ENCODE assay signal across 8 cellular contexts in genomic region chrX:104166735-104167436, GRCh38. TPM values are rescaled to one million over a fixed set of nuclear protein-coding genes. Genes with fewer than 3 reads are reported as not detected.
DNase-seq lines count a peak whose midpoint lies in the region; ATAC-seq and FAIRE-seq lines count a peak whose summit lies in the region.

No MANE protein-coding gene starts in this region.

- 1 to 37% (median 9%) methylated on average over 13 to 37 of the region's 37 CpGs for WGBS in small intestine, 3 donors

- CTCF ChIA-PET in activated CD4-positive, alpha-beta memory T cell treated with anti-CD3 and anti-CD28 coated beads for 36 hours (lab: Charles Lee), result interaction anchor here (1.1 to 2.6 kb wide), 4 partner anchors 8 to 29 kb away, joined by 3 to 24 read pairs (median 8); partner anchors contain the start of gene SLC25A53

- H3K4me3 Mint-ChIP-seq in activated T-cell treated with anti-CD3 and anti-CD28 coated beads, Interleukin-2, amount 50 U/mL, for 72 hours, result peak overlapping the region; percentile 78 to 97
- H3K4me3 Mint-ChIP-seq in activated CD4-positive, alpha-beta memory T cell treated with anti-CD3 and anti-CD28 coated beads for 36 hours, result peak overlapping the region; percentile 72

- intact Hi-C loops in activated CD4-positive, alpha-beta memory T cell treated with anti-CD3 and anti-CD28 coated beads for 36 hours (cut with micrococcal nuclease), result loop anchor here (1.0 to 2.0 kb wide), 4 partner anchors 10 to 481 kb away; partner anchors contain the start of genes MORF4L2 and SLC25A53

- POLR2A ChIA-PET in activated CD4-positive, alpha-beta memory T cell treated with anti-CD3 and anti-CD28 coated beads for 36 hours (lab: Charles Lee), result interaction anchor here (2.7 kb wide), 1 partner anchor 10 kb away, joined by 21 read pairs; the partner anchor contains the start of gene SLC25A53

- DNase-seq in activated T-cell treated with anti-CD3 and anti-CD28 coated beads, Interleukin-2, amount 50 U/mL, for 72 hours, result no peak
- DNase-seq in activated T-cell treated with anti-CD3 and anti-CD28 coated beads for 4 hours (no peak), small intestine (no peak), GM19239 (ENCODE audit: insufficient read length, low spot score) (no peak)
- no peak for DNase-seq in activated CD4-positive, alpha-beta memory T cell treated with anti-CD3 and anti-CD28 coated beads for 36 hours

- H3K36me3 ChIP-seq in small intestine (ENCODE audit: control insufficient read depth in 2 of 2, insufficient read depth in 2 of 2, low read length in 2 of 2), result no peaks in the 10 kb centered on the region

- no peaks in the 10 kb centered on the region for H3K9me3 ChIP-seq in small intestine (ENCODE audit: control insufficient read depth, low read depth)

- no peak for ATAC-seq in activated T-cell treated with anti-CD3 and anti-CD28 coated beads, Interleukin-2, amount 50 U/mL, for 72 hours (replicated peaks in 1 of 2)
- ATAC-seq in GM19467 (IDR thresholded peaks at IDR 0.05; ENCODE audit: unreplicated experiment) (no peak), GM21515 (IDR thresholded peaks at IDR 0.05; ENCODE audit: unreplicated experiment) (no peak)

- no peaks in the 10 kb centered on the region for H3K9me3 Mint-ChIP-seq in activated T-cell treated with anti-CD3 and anti-CD28 coated beads, Interleukin-2, amount 50 U/mL, for 72 hours
- H3K9me3 Mint-ChIP-seq in activated CD4-positive, alpha-beta memory T cell treated with anti-CD3 and anti-CD28 coated beads for 36 hours, result no peaks in the 10 kb centered on the region

- peaks cover 29% of the 10 kb centered on the region for H3K27me3 Mint-ChIP-seq in activated T-cell treated with anti-CD3 and anti-CD28 coated beads, Interleukin-2, amount 50 U/mL, for 72 hours (ENCODE audit: low read depth)
- H3K27me3 Mint-ChIP-seq in activated CD4-positive, alpha-beta memory T cell treated with anti-CD3 and anti-CD28 coated beads for 36 hours, result no peaks in the 10 kb centered on the region

- peaks cover 2 to 5% of the 10 kb centered on the region in 2 donors for H3K36me3 Mint-ChIP-seq in activated T-cell treated with anti-CD3 and anti-CD28 coated beads, Interleukin-2, amount 50 U/mL, for 72 hours (ENCODE audit: insufficient read depth in 2 of 2)
- H3K36me3 Mint-ChIP-seq in activated CD4-positive, alpha-beta memory T cell treated with anti-CD3 and anti-CD28 coated beads for 36 hours, result peaks cover 3% of the 10 kb centered on the region

- H3K4me3 ChIP-seq in iPS-11a (ENCODE audit: low read depth, low read length) (peak overlapping the region; percentile 77), small intestine (ENCODE audit: low read depth in 1 of 2, low read length in 2 of 2) (peak overlapping the region; percentile 83 to 89)

- no peaks in the 10 kb centered on the region for H3K27me3 ChIP-seq in small intestine (ENCODE audit: control insufficient read depth in 2 of 2, insufficient read depth in 2 of 2, low read length in 2 of 2)

- FAIRE-seq in small intestine (lab: Jason Lieb, UNC), result no peak
- FAIRE-seq in GM19239 (lab: Jason Lieb, UNC), result no peak

- H3K27ac Mint-ChIP-seq in activated T-cell treated with anti-CD3 and anti-CD28 coated beads, Interleukin-2, amount 50 U/mL, for 72 hours, result no peak overlapping the region
- H3K27ac Mint-ChIP-seq in activated CD4-positive, alpha-beta memory T cell treated with anti-CD3 and anti-CD28 coated beads for 36 hours, result peak overlapping the region; percentile 38

- peak overlapping the region; percentile 38 to 88 for H3K27ac ChIP-seq in small intestine (ENCODE audit: low read depth in 1 of 2, low read length in 1 of 2)

- peaks cover 36% of the 10 kb centered on the region for H3K4me1 Mint-ChIP-seq in activated T-cell treated with anti-CD3 and anti-CD28 coated beads, Interleukin-2, amount 50 U/mL, for 72 hours (ENCODE audit: low read depth)
- peaks cover 35% of the 10 kb centered on the region for H3K4me1 Mint-ChIP-seq in activated CD4-positive, alpha-beta memory T cell treated with anti-CD3 and anti-CD28 coated beads for 36 hours (ENCODE audit: low read depth)

- no peaks in the 10 kb centered on the region for H3K4me1 ChIP-seq in small intestine (ENCODE audit: control insufficient read depth in 2 of 2, insufficient read depth in 1 of 2, low read depth in 1 of 2, low read length in 1 of 2)

RNA-seq across cellular contexts. Expression of gene FAM199X, which starts 0.6 kb away (rescaled TPM):
- total RNA-seq in activated T-cell treated with anti-CD3 and anti-CD28 coated beads, Interleukin-2, amount 50 U/mL, for 72 hours, result 10 to 100 TPM; 11.8 to 13.5 TPM
- 1 to 10 TPM; 8.3 to 9.1 TPM for total RNA-seq in activated CD4-positive, alpha-beta memory T cell treated with anti-CD3 and anti-CD28 coated beads for 36 hours
- polyA plus RNA-seq in small intestine, result 10 to 100 TPM in 1 of 3 donors, 1 to 10 TPM in 2; 4.9 to 12.8 (median 7.8) TPM

RNA-seq across cellular contexts. Expression of gene SLC25A53, which starts 10.1 kb away (rescaled TPM):
- 1 to 10 TPM; 3.7 to 3.8 TPM for total RNA-seq in activated T-cell treated with anti-CD3 and anti-CD28 coated beads, Interleukin-2, amount 50 U/mL, for 72 hours
- 1 to 10 TPM; 3.6 to 4.2 TPM for total RNA-seq in activated CD4-positive, alpha-beta memory T cell treated with anti-CD3 and anti-CD28 coated beads for 36 hours
- polyA plus RNA-seq in small intestine, result 1 to 10 TPM; 2.2 to 9.4 (median 6.6) TPM

RNA-seq across cellular contexts. Expression of gene ZCCHC18, which starts 54.6 kb away (rescaled TPM):
- 1 to 10 TPM; 1.4 to 3.0 TPM for total RNA-seq in activated T-cell treated with anti-CD3 and anti-CD28 coated beads, Interleukin-2, amount 50 U/mL, for 72 hours
- under 1 TPM; 0.36 to 0.77 TPM for total RNA-seq in activated CD4-positive, alpha-beta memory T cell treated with anti-CD3 and anti-CD28 coated beads for 36 hours
- polyA plus RNA-seq in small intestine, result under 1 TPM in 1 of 3 donors, not detected in 2; 0.70 TPM
